In genomic region chr2:30253873-30254691, GRCh38 we compare ENCODE assay signal across 1 cellular context.
TF ChIP-seq lines count a peak whose summit lies in the region.

No MANE protein-coding gene starts in this region.

TF ChIP-seq in SK-N-SH, 30 proteins besides CTCF, POLR2A, EP300 and RAD21 (continued from another document):
- TF ChIP-seq USF2 (IDR thresholded peaks at IDR 0.05; ENCODE audit: borderline replicate concordance, low read depth, low read length) (no peak), SMC3 (IDR thresholded peaks at IDR 0.05; ENCODE audit: low read depth, low read length) (no peak), YY1 (IDR thresholded peaks at IDR 0.05; ENCODE audit: low read depth) (no peak), ZBTB33 (IDR thresholded peaks at IDR 0.05; ENCODE audit: borderline replicate concordance, low read depth) (no peak), SIN3A (IDR thresholded peaks at IDR 0.05; ENCODE audit: borderline replicate concordance, low read depth, low read length) (no peak), RXRA (IDR thresholded peaks at IDR 0.05; ENCODE audit: borderline replicate concordance, low read depth) (no peak)
